Comparison of ENCODE assay signal across 22 cellular contexts in the genomic region with DNA sequence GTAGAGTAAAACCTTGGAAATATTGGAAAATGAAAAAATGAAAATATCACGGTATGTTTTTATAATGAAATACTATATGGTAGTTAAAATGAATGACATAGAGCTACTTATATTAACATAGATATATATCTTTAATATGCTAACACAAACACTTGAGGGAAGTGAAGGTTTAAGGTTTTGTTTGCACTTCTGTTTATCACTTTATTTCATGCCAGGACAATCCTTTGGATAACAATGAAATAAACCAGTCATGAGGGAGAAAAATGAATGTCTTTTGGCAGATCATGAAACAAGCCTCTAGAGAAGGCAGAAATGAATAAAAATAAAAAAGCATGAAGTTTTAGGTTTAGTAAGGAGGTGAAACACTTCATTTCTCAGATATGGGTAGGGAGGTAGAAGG.
"Had no signal": no experiment of that assay in that cellular context is flagged by ENCODE, and none has a peak within 500 bp of the region (broad histone marks: within the 10 kb centered on the region; RNA-seq: fewer than 3 reads in every experiment).

No MANE protein-coding gene starts in this region.

- H3K4me3 ChIP-seq: MG63 had no signal

- H3K9me3 ChIP-seq: MG63, SK-N-SH had no signal

- H3K36me3 ChIP-seq: MG63 had no signal

- H3K27ac ChIP-seq: HL-60, RWPE1 had no signal

- DNase-seq: KBM-7, MG63, NCI-H1092, NCI-H1105 treated with DMSO at 0.1 percent for 48 hours, NCI-H1417 treated with DMSO at 0.1 percent for 48 hours, NCI-H146, NCI-H1694 treated with DMSO at 0.1 percent for 48 hours, NCI-H1930, NCI-H2081, NCI-H2107, NCI-H2227 treated with DMSO at 0.1 percent for 48 hours, NCI-H446, NCI-H510A, NCI-H524 treated with DMSO at 0.1 percent for 48 hours, NCI-H69, NCI-H774, SHP77, SK-N-SH, SW 1271 had no signal

- ATAC-seq: Panc1 had no signal

- H3K27me3 ChIP-seq: MG63 had no signal
